In the genomic region with DNA sequence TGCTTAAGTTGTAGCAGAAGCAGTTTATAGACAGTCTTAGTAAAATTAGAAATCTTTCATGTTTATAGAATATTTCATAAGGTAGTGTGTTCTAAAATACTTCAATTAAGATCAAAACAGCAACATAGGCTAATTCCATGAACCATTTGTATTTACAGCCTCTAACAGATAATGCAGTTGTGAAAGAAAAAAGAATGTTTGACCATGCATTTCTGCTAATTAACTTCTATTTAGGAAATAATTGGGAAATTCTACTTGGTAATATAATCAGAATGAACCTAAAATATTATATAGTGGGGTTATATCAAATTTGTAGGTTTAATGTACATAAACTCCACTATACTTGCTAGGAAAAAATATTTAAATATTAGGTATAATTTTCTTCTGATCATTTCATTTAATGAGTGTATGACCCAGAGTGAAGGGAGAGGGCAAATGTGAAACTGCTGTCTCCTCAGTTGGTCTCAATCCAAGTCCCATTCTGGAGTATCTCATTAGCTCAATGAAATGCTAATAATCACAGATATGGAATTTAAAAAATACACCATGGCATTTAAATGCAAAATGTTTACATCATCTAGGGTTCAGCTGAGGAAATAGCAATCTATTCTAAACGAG, we compare ENCODE assay signal across 21 cellular contexts. TPM values are rescaled to one million over a fixed set of nuclear protein-coding genes. Genes with fewer than 3 reads are reported as not detected.
DNase-seq lines count a peak whose midpoint lies in the region; ATAC-seq and FAIRE-seq lines count a peak whose summit lies in the region.
"Had no signal": no experiment of that assay in that cellular context is flagged by ENCODE, and none has a peak within 500 bp of the region (broad histone marks: within the 10 kb centered on the region; RNA-seq: fewer than 3 reads in every experiment).

No MANE protein-coding gene starts in this region.

- no peaks in the 10 kb centered on the region for H3K27me3 ChIP-seq in H7 (ENCODE audit: control insufficient read depth, insufficient read depth, low read length)

- ATAC-seq in GM18511 (IDR thresholded peaks at IDR 0.05; ENCODE audit: unreplicated experiment), result no peak
- no peak for ATAC-seq in GM21717 (IDR thresholded peaks at IDR 0.05; ENCODE audit: unreplicated experiment)
- ATAC-seq: GM12878 had no signal

- DNase-seq in NCI-H1105 treated with DMSO at 0.1 percent for 48 hours (lab: John Stamatoyannopoulos, UW) (peak; percentile 11), NCI-H1105 (lab: John Stamatoyannopoulos, UW) (no peak), amniotic epithelial cell (ENCODE audit: low read depth) (peak; percentile 15), H7 (no peak)
- DNase-seq in stimulated activated CD4-positive, alpha-beta T cell treated with anti-CD3 and anti-CD28 coated beads, Interleukin-12 subunit alpha, Interleukin-12 subunit beta, amount 100 ng/mL, for 4 hours, result no peak
- DNase-seq: ACHN; C1 segment of cervical spinal cord; Calu3; CD4-positive, alpha-beta memory T cell; COR-L47; DMS53; DMS79 treated with DMSO at 0.1 percent for 48 hours; GDM1; HFFc6 had no signal

- H3K4me3 ChIP-seq in H7 (ENCODE audit: insufficient read depth, low read depth, low read length), result no peak overlapping the region
- H3K4me3 ChIP-seq: GM12878, GM23338, HAP-1 had no signal

- peak; percentile 92 for FAIRE-seq in islet of Langerhans (lab: Jason Lieb, UNC)
- FAIRE-seq: GM12878 had no signal

- H3K36me3 ChIP-seq in H7 (replicated peaks; ENCODE audit: control insufficient read depth, insufficient read depth, low read length), result no peaks in the 10 kb centered on the region
- H3K36me3 ChIP-seq: HAP-1 had no signal

RNA-seq across cellular contexts. Expression of a gene that starts 34.9 kb away (rescaled TPM):
- 1.6 and 4.5 TPM in 2 replicates for total RNA-seq in H7 (2014; rRNA removed; shearing (Covaris generic))
- total RNA-seq: Daoy had no signal

Comparison
In these comparisons a context has a peak if more than half of its experiments do, and no peak if none do; other contexts are left out.
1. DNase-seq: peak in NCI-H1105 treated with DMSO at 0.1 percent for 48 hours (single experiment) and amniotic epithelial cell (single experiment); none in NCI-H1105 (single experiment), stimulated activated CD4-positive, alpha-beta T cell treated with anti-CD3 and anti-CD28 coated beads, Interleukin-12 subunit alpha, Interleukin-12 subunit beta, amount 100 ng/mL, for 4 hours (single experiment) and H7 (single experiment).